Comparison of ENCODE assay signal across 8 cellular contexts in genomic region chrX:110450050-110450449, GRCh38.
DNase-seq lines count a peak whose midpoint lies in the region; ATAC-seq and TF ChIP-seq lines count a peak whose summit lies in the region.

No MANE protein-coding gene starts in this region.

- H3K4me1 ChIP-seq in OCI-LY7 (ENCODE audit: insufficient read depth, low read length, poor library complexity, severe bottlenecking) (no peaks in the 10 kb centered on the region), fibroblast of lung (ENCODE audit: control insufficient read depth, extremely low read depth, insufficient read depth, low read length) (no peaks in the 10 kb centered on the region), suprapubic skin (no peaks in the 10 kb centered on the region)

- H3K27ac Mint-ChIP-seq in activated T-cell treated with anti-CD3 and anti-CD28 coated beads, Interleukin-2, amount 50 U/mL, for 24 hours, result no peak overlapping the region
- no peak overlapping the region for H3K27ac Mint-ChIP-seq in neural crest cell (ENCODE audit: unreplicated experiment)

- H3K4me3 ChIP-seq in OCI-LY7 (ENCODE audit: low read depth, low read length, poor library complexity, severe bottlenecking) (no peak overlapping the region), fibroblast of lung (replicated peaks in 1 of 4; ENCODE audit: control extremely low read depth in 1 of 4, insufficient read depth in 1 of 4, low read depth in 3 of 4, low read length in 4 of 4) (no peak overlapping the region), suprapubic skin (no peak overlapping the region)

- WGBS in suprapubic skin, result 2% methylated on average over 4 of the region's 4 CpGs

- TF ChIP-seq EP300 in suprapubic skin (IDR thresholded peaks at IDR 0.05), result no peak

- POLR2A ChIA-PET in OCI-LY7 (lab: Charles Lee), result no interaction called here

- DNase-seq in DMS114 treated with DMSO at 0.1 percent for 48 hours (lab: John Stamatoyannopoulos, UW; ENCODE audit: unreplicated experiment) (peak; percentile 46), HUDEP-2 (lab: John Stamatoyannopoulos, UW; ENCODE audit: unreplicated experiment in 76 of 76) (peak in 58 of 76 experiments; percentile 0 to 61 (median 18)), OCI-LY7 (ENCODE audit: low spot score) (peak; percentile 44), fibroblast of lung (ENCODE audit: low read depth in 2 of 2) (peak; percentile 50 to 68), neural crest cell (ENCODE audit: low read depth, low spot score) (peak; percentile 89), suprapubic skin (ENCODE audit: low spot score in 2 of 2) (peak; percentile 71 to 76)
- DNase-seq in activated T-cell treated with anti-CD3 and anti-CD28 coated beads, Interleukin-2, amount 50 U/mL, for 24 hours, result peak; percentile 68

- H3K9me2 ChIP-seq in OCI-LY7 (ENCODE audit: insufficient read depth, low read length), result no peaks in the 10 kb centered on the region

- H3K27ac ChIP-seq in OCI-LY7 (ENCODE audit: low read depth, low read length, poor library complexity, severe bottlenecking) (no peak overlapping the region), fibroblast of lung (ENCODE audit: insufficient read depth, low read length) (no peak overlapping the region), suprapubic skin (no peak overlapping the region)

- no peaks in the 10 kb centered on the region for H3K9me3 ChIP-seq in OCI-LY7 (ENCODE audit: low read length)
- H3K9me3 ChIP-seq in fibroblast of lung (ENCODE audit: control insufficient read depth, insufficient read depth, low read depth, low read length), result no peaks in the 10 kb centered on the region
- H3K9me3 ChIP-seq in suprapubic skin, result no peaks in the 10 kb centered on the region

- H3K9me3 Mint-ChIP-seq in activated T-cell treated with anti-CD3 and anti-CD28 coated beads, Interleukin-2, amount 50 U/mL, for 24 hours, result no peaks in the 10 kb centered on the region
- H3K9me3 Mint-ChIP-seq in neural crest cell, result no peaks in the 10 kb centered on the region

- H4K20me1 ChIP-seq in OCI-LY7 (ENCODE audit: insufficient read depth, low read length) (no peaks in the 10 kb centered on the region), fibroblast of lung (ENCODE audit: control insufficient read depth, extremely low read depth, insufficient read depth, low read length) (no peaks in the 10 kb centered on the region)

- H3K4me3 Mint-ChIP-seq in activated T-cell treated with anti-CD3 and anti-CD28 coated beads, Interleukin-2, amount 50 U/mL, for 24 hours, result no peak overlapping the region
- no peak overlapping the region for H3K4me3 Mint-ChIP-seq in neural crest cell

- intact Hi-C loops in OCI-LY7 (cut with micrococcal nuclease; ENCODE audit: unreplicated experiment), result loop anchor here (1.0 kb wide), 2 partner anchors 215 to 397 kb away; no protein-coding TSS in a partner anchor

- CTCF ChIA-PET in OCI-LY7 (lab: Charles Lee; ENCODE audit: unreplicated experiment), result interaction anchor here (0.6 kb wide), 1 partner anchor 21 kb away, joined by 3 read pairs; no protein-coding TSS in a partner anchor

- ATAC-seq in GM21367 (IDR thresholded peaks at IDR 0.05; ENCODE audit: unreplicated experiment), result peak; percentile 89

- no peak overlapping the region for H3K9ac ChIP-seq in fibroblast of lung (ENCODE audit: insufficient read depth, low read length)

- no peak overlapping the region for H2AFZ ChIP-seq in OCI-LY7 (ENCODE audit: low read length)
- no peak overlapping the region for H2AFZ ChIP-seq in fibroblast of lung (ENCODE audit: low read length)

- H3K27me3 Mint-ChIP-seq in activated T-cell treated with anti-CD3 and anti-CD28 coated beads, Interleukin-2, amount 50 U/mL, for 24 hours, result peaks cover 54% of the 10 kb centered on the region
- H3K27me3 Mint-ChIP-seq in neural crest cell (ENCODE audit: low read depth), result peaks cover 9% of the 10 kb centered on the region

- peak; percentile 74 for TF ChIP-seq CTCF in OCI-LY7 (conservative IDR thresholded peaks at IDR 0.05; ENCODE audit: low read length)
- TF ChIP-seq CTCF in fibroblast of lung (conservative IDR thresholded peaks at IDR 0.05 in 1 of 2, IDR thresholded peaks at IDR 0.05 in 1 of 2; ENCODE audit: low read depth in 1 of 2, low read length in 2 of 2), result peak; percentile 58 to 70
- TF ChIP-seq CTCF in neural crest cell (conservative IDR thresholded peaks at IDR 0.05), result peak; percentile 94
- peak; percentile 43 to 63 for TF ChIP-seq CTCF in suprapubic skin (IDR thresholded peaks at IDR 0.05)

- H3K4me2 ChIP-seq in OCI-LY7 (ENCODE audit: low read length), result no peak overlapping the region
- no peak overlapping the region for H3K4me2 ChIP-seq in fibroblast of lung (ENCODE audit: extremely low read depth, insufficient read depth, low read length)

- no peak for TF ChIP-seq POLR2A in suprapubic skin (IDR thresholded peaks at IDR 0.05)

- H3K36me3 ChIP-seq in OCI-LY7 (ENCODE audit: insufficient read depth, low read length) (no peaks in the 10 kb centered on the region), fibroblast of lung (ENCODE audit: control insufficient read depth, insufficient read depth, low read length) (no peaks in the 10 kb centered on the region), suprapubic skin (no peaks in the 10 kb centered on the region)

- no peaks in the 10 kb centered on the region for H3K36me3 Mint-ChIP-seq in activated T-cell treated with anti-CD3 and anti-CD28 coated beads, Interleukin-2, amount 50 U/mL, for 24 hours (ENCODE audit: low read depth)
- no peaks in the 10 kb centered on the region for H3K36me3 Mint-ChIP-seq in neural crest cell (ENCODE audit: low read depth)

- H3K4me1 Mint-ChIP-seq in activated T-cell treated with anti-CD3 and anti-CD28 coated beads, Interleukin-2, amount 50 U/mL, for 24 hours (ENCODE audit: low read depth), result no peaks in the 10 kb centered on the region
- H3K4me1 Mint-ChIP-seq in neural crest cell, result peaks cover 21% of the 10 kb centered on the region

- no peaks in the 10 kb centered on the region for H3K79me2 ChIP-seq in OCI-LY7 (ENCODE audit: insufficient read depth, low read depth, low read length)
- H3K79me2 ChIP-seq in fibroblast of lung (ENCODE audit: control insufficient read depth, insufficient read depth, low read length), result no peaks in the 10 kb centered on the region

- no TSS peak for BruUV-seq in OCI-LY7 (replicated peaks; lab: Mats Ljungman, UMichigan)

- no peaks in the 10 kb centered on the region for H3K27me3 ChIP-seq in fibroblast of lung (ENCODE audit: control insufficient read depth, insufficient read depth, low read length)
- H3K27me3 ChIP-seq in suprapubic skin, result no peaks in the 10 kb centered on the region

Comparison
In these comparisons a context has a peak if more than half of its experiments do, and no peak if none do; other contexts are left out.
1. DNase-seq: peak in every context shown above with its lines; median percentile 89 in neural crest cell; 74 in suprapubic skin; 68 in activated T-cell treated with anti-CD3 and anti-CD28 coated beads, Interleukin-2, amount 50 U/mL, for 24 hours; 59 in fibroblast of lung; 46 in DMS114 treated with DMSO at 0.1 percent for 48 hours; 44 in OCI-LY7; 18 in HUDEP-2.